Comparison of ENCODE assay signal across 1 cellular context in the genomic region with DNA sequence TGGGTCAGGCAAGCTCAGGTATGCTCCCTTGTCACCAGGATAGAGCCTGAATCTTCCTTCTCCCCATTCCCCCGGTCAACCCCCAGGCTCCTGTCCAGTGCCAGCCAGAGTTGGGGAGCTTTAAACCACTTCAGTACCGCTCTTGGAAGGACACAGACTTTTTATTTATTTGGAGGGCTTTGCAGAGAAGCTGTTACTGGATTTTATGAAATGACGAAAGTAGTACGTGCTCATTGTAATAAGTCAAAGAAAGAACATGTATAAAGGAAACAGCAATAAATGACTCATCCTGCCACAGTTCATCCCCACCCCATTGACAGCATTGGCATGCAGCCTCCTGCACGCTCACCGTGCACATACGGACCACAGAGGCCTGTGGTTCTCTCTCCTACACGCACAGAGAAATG.
TF ChIP-seq lines count a peak whose summit lies in the region.

No MANE protein-coding gene starts in this region.

TF ChIP-seq in GM12891, 5 proteins besides CTCF, POLR2A, EP300 and RAD21:
- TF ChIP-seq PAX5 (IDR thresholded peaks at IDR 0.05; ENCODE audit: insufficient read depth, low read length, severe bottlenecking) (no peak), SPI1 (IDR thresholded peaks at IDR 0.05; ENCODE audit: low read depth, low read length) (no peak), POU2F2 (IDR thresholded peaks at IDR 0.05; ENCODE audit: low read depth, low read length) (peak; percentile 89), POLR2AphosphoS5 (IDR thresholded peaks at IDR 0.05; ENCODE audit: low read depth, low read length) (no peak), TAF1 (IDR thresholded peaks at IDR 0.05; ENCODE audit: low read depth, low read length) (no peak)
